Comparison of ENCODE assay signal across 22 cellular contexts in the genomic region with DNA sequence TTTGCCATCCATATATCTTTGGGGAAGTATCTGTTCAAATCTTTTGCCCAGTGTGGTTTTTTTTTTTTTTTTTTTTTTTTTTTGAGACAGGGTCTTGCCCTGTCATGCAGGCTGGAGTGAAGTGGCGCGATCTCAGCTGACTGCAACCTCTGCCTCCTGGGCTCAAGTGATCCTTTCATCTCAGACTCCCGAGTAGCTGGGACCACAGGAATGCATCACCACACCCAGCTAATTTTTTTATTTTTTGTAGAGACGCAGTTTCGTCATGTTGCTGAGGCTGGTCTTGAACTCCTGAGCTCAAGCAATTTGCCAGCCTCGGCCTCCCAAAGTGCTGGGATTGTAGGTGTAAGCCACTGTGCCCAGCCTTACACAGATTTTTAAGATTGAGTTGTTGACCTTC. TPM values are rescaled to one million over a fixed set of nuclear protein-coding genes. Genes with fewer than 3 reads are reported as not detected.
DNase-seq lines count a peak whose midpoint lies in the region; TF ChIP-seq lines count a peak whose summit lies in the region.
"Had no signal": no experiment of that assay in that cellular context is flagged by ENCODE, and none has a peak within 500 bp of the region (broad histone marks: within the 10 kb centered on the region; RNA-seq: fewer than 3 reads in every experiment).

No MANE protein-coding gene starts in this region.

- POLR2A ChIA-PET in MCF 10A (lab: Yijun Ruan, JAX): interaction anchor here (1.3 kb wide), 1 partner anchor 14 kb away, joined by 3 read pairs; no protein-coding TSS in a partner anchor

- 30% methylated on average over 6 of the region's 6 CpGs for WGBS in mammary epithelial cell (ENCODE audit: low coverage, missing lambda C conversion rate)

- dilution Hi-C loops in mammary epithelial cell (cut with HindIII; ENCODE audit: low sequenced_read_pairs): no loop called here

- no peaks in the 10 kb centered on the region for H4K20me1 ChIP-seq in mammary epithelial cell (ENCODE audit: insufficient read depth, low read length)
- H4K20me1 ChIP-seq: BLaER1 had no signal

- CTCF ChIA-PET in mammary epithelial cell (lab: Charles Lee; ENCODE audit: low non-redundant PET) (no interaction called here), MCF 10A (lab: Yijun Ruan, JAX) (interaction anchor here (0.6 to 1.0 kb wide), 3 partner anchors 65 to 673 kb away, joined by 3 to 4 read pairs (median 3); no protein-coding TSS in a partner anchor)

- TF ChIP-seq CTCF in mammary epithelial cell (conservative IDR thresholded peaks at IDR 0.05 in 1 of 2, IDR thresholded peaks at IDR 0.05 in 1 of 2; ENCODE audit: extremely low read depth in 1 of 2, insufficient read depth in 1 of 2, low read depth in 1 of 2, low read length in 2 of 2) (no peak), MCF 10A (IDR thresholded peaks at IDR 0.05; ENCODE audit: unreplicated experiment) (no peak), colonic mucosa (IDR thresholded peaks at IDR 0.05) (no peak)

- in situ Hi-C loops in mammary epithelial cell (cut with MboI; ENCODE audit: low sequenced_read_pairs in 2 of 2): no loop called here

- H3K27me3 ChIP-seq in mammary epithelial cell (ENCODE audit: insufficient read depth, low read length) (no peaks in the 10 kb centered on the region), colonic mucosa (no peaks in the 10 kb centered on the region), H7 (ENCODE audit: control insufficient read depth, insufficient read depth, low read length) (no peaks in the 10 kb centered on the region; the same call in 1 of the 2 replicates)
- H3K27me3 ChIP-seq: BLaER1 had no signal

- H3K27me3 Mint-ChIP-seq in MCF 10A (ENCODE audit: insufficient read depth, unreplicated experiment): no peaks in the 10 kb centered on the region
- H3K27me3 Mint-ChIP-seq: CD4-positive, alpha-beta memory T cell had no signal

- H3K36me3 ChIP-seq in mammary epithelial cell (ENCODE audit: insufficient read depth, low read length): no peaks in the 10 kb centered on the region
- H3K36me3 ChIP-seq in colonic mucosa: no peaks in the 10 kb centered on the region
- no peaks in the 10 kb centered on the region for H3K36me3 ChIP-seq in H7 (replicated peaks; ENCODE audit: control insufficient read depth, insufficient read depth, low read length)
- H3K36me3 ChIP-seq: BLaER1 had no signal

- no peak overlapping the region for H3K4me3 ChIP-seq in mammary epithelial cell (replicated peaks in 1 of 3; ENCODE audit: insufficient read depth in 1 of 3, low read depth in 2 of 3, low read length in 3 of 3)
- no peak overlapping the region for H3K4me3 ChIP-seq in colonic mucosa
- H3K4me3 ChIP-seq in H7 (ENCODE audit: insufficient read depth, low read depth, low read length): no peak overlapping the region
- H3K4me3 ChIP-seq: BLaER1 had no signal

- H3K4me1 Mint-ChIP-seq in MCF 10A (ENCODE audit: insufficient read depth, unreplicated experiment): peaks cover 11% of the 10 kb centered on the region

- intact Hi-C loops in mammary epithelial cell (cut with micrococcal nuclease): no loop called here
- intact Hi-C loops in MCF 10A (cut with micrococcal nuclease): no loop called here
- intact Hi-C loops in colonic mucosa (cut with DNase I): no loop called here

- BruUV-seq in mammary epithelial cell (replicated peaks; lab: Mats Ljungman, UMichigan) (no TSS peak), MCF 10A (replicated peaks; lab: Mats Ljungman, UMichigan) (no TSS peak)

- no peaks in the 10 kb centered on the region for H3K9me3 ChIP-seq in mammary epithelial cell (replicated peaks; ENCODE audit: insufficient read depth, low read length)
- H3K9me3 ChIP-seq in colonic mucosa: no peaks in the 10 kb centered on the region
- H3K9me3 ChIP-seq: BLaER1 had no signal

- H3K4me2 ChIP-seq in mammary epithelial cell (ENCODE audit: insufficient read depth, low read depth, low read length): no peak overlapping the region
- H3K4me2 ChIP-seq: BLaER1 had no signal

- no peak overlapping the region for H3K27ac ChIP-seq in mammary epithelial cell (ENCODE audit: insufficient read depth, low read depth, low read length)
- peak overlapping the region; percentile 29 for H3K27ac ChIP-seq in colonic mucosa
- H3K27ac ChIP-seq: BLaER1 had no signal

- H3K4me3 Mint-ChIP-seq in MCF 10A (ENCODE audit: unreplicated experiment): no peak overlapping the region
- H3K4me3 Mint-ChIP-seq: CD4-positive, alpha-beta memory T cell had no signal

- no peak overlapping the region for H2AFZ ChIP-seq in mammary epithelial cell (ENCODE audit: low read depth, low read length)

- no peaks in the 10 kb centered on the region for H3K9me3 Mint-ChIP-seq in MCF 10A (ENCODE audit: unreplicated experiment)
- H3K9me3 Mint-ChIP-seq: CD4-positive, alpha-beta memory T cell had no signal

- H3K9ac ChIP-seq in mammary epithelial cell (ENCODE audit: insufficient read depth, low read length) (no peak overlapping the region), colonic mucosa (ENCODE audit: low read depth in 2 of 2, low read length in 2 of 2) (no peak overlapping the region)
- H3K9ac ChIP-seq: BLaER1 had no signal

- no peaks in the 10 kb centered on the region for H3K36me3 Mint-ChIP-seq in MCF 10A (ENCODE audit: insufficient read depth, unreplicated experiment)

- H3K79me2 ChIP-seq in mammary epithelial cell (ENCODE audit: insufficient read depth, low read length): no peaks in the 10 kb centered on the region

- H3K27ac Mint-ChIP-seq in MCF 10A (ENCODE audit: low read depth, unreplicated experiment): no peak overlapping the region
- H3K27ac Mint-ChIP-seq: CD4-positive, alpha-beta memory T cell had no signal

- DNase-seq in mammary epithelial cell: peak; percentile 86
- no peak for DNase-seq in MCF 10A (ENCODE audit: unreplicated experiment)
- DNase-seq in NCI-H226: peak; percentile 16
- no peak for DNase-seq in colonic mucosa
- no peak for DNase-seq in NCI-H2171 (lab: John Stamatoyannopoulos, UW)
- DNase-seq in putamen (ENCODE audit: low spot score): no peak
- DNase-seq in OCI-M2 (lab: John Stamatoyannopoulos, UW; ENCODE audit: unreplicated experiment): no peak
- DNase-seq in H7: no peak
- DNase-seq: Calu3; CD4-positive, alpha-beta memory T cell; DMS53; IMR-90; MM.1S; NCI-H1092; NCI-H146; NCI-H2029 treated with DMSO at 0.1 percent for 48 hours; NCI-H524; NCI-H82; PC-3; SW 1271 had no signal

- H3K4me1 ChIP-seq in mammary epithelial cell (ENCODE audit: insufficient read depth, low read length) (peaks cover 11% of the 10 kb centered on the region), colonic mucosa (no peaks in the 10 kb centered on the region)

RNA-seq across cellular contexts. Expression of gene FAM118A, which starts 4.8 kb away (rescaled TPM):
- total RNA-seq in mammary epithelial cell (10 to 100 TPM; 17.2 to 22.2 TPM), MCF 10A (2022) (16.0 and 16.7 TPM in 2 replicates), colonic mucosa (10 to 100 TPM; 36.1 to 75.3 TPM)
- 14.5 TPM for polyA plus RNA-seq in mammary epithelial cell
- 7.3 TPM for polyA minus RNA-seq in mammary epithelial cell
- 15.7 and 31.1 TPM in 2 replicates for total RNA-seq in H7 (2014; rRNA removed; shearing (Covaris generic))

RNA-seq across cellular contexts. Expression of gene UPK3A, which starts 20.2 kb away (rescaled TPM):
- total RNA-seq in mammary epithelial cell (not detected), MCF 10A (2022) (not detected in 2 replicates), colonic mucosa (1 to 10 TPM in 1 of 2 donors, under 1 TPM in 1; 0.32 to 3.6 TPM)
- polyA plus RNA-seq in mammary epithelial cell: not detected
- not detected for polyA minus RNA-seq in mammary epithelial cell
- total RNA-seq in H7 (2014; rRNA removed; shearing (Covaris generic)): 0.41 TPM in 1 of 2 replicates, not detected in the other
- total RNA-seq: Calu3; CD4-positive, alpha-beta memory T cell; G401; IMR-90 had no signal
- polyA plus RNA-seq: CD4-positive, alpha-beta memory T cell; IMR-90 had no signal

Comparison
In these comparisons a context has a peak if more than half of its experiments do, and no peak if none do; other contexts are left out.
1. DNase-seq: peak in mammary epithelial cell (single experiment) and NCI-H226 (single experiment); none in MCF 10A (single experiment), colonic mucosa (single experiment), NCI-H2171 (single experiment), putamen (single experiment), OCI-M2 (single experiment) and H7 (single experiment).